In genomic region chr5:134554319-134555222, GRCh38 we compare ENCODE assay signal across 8 cellular contexts. TPM values are rescaled to one million over a fixed set of nuclear protein-coding genes. Genes with fewer than 3 reads are reported as not detected.
DNase-seq lines count a peak whose midpoint lies in the region; ATAC-seq and TF ChIP-seq lines count a peak whose summit lies in the region.

No MANE protein-coding gene starts in this region.

- H2BK120ac ChIP-seq in mesenchymal stem cell (ENCODE audit: low read depth, low read length) = no peak overlapping the region

- H2AFZ ChIP-seq in mesenchymal stem cell (ENCODE audit: low read depth, low read length) = no peak overlapping the region

- no peak overlapping the region for H3K4me2 ChIP-seq in mesenchymal stem cell (ENCODE audit: low read length, poor library complexity, severe bottlenecking)

- H3K4me3 ChIP-seq in choroid plexus epithelial cell (ENCODE audit: low read depth, low read length) = no peak overlapping the region
- H3K4me3 ChIP-seq in mesenchymal stem cell (ENCODE audit: insufficient read depth in 1 of 2, low read depth in 1 of 2, low read length in 2 of 2) = no peak overlapping the region

- no peak overlapping the region for H4K91ac ChIP-seq in mesenchymal stem cell (ENCODE audit: low read length)

- no peak overlapping the region for H2BK12ac ChIP-seq in mesenchymal stem cell (ENCODE audit: low read length in 2 of 2)

- no peak overlapping the region for H2BK15ac ChIP-seq in mesenchymal stem cell (ENCODE audit: low read depth, poor library complexity, severe bottlenecking)

- H3K4me1 ChIP-seq in mesenchymal stem cell (ENCODE audit: control insufficient read depth, insufficient read depth, low read depth, low read length) = peaks cover 48% of the 10 kb centered on the region

- H3K14ac ChIP-seq in mesenchymal stem cell (ENCODE audit: low read length in 2 of 2) = peak overlapping the region in 1 of 2 experiments; percentile 48

- no peak overlapping the region for H2BK5ac ChIP-seq in mesenchymal stem cell (ENCODE audit: low read depth, low read length, poor library complexity, severe bottlenecking)

- ATAC-seq in HG03045 (IDR thresholded peaks at IDR 0.05; ENCODE audit: unreplicated experiment) = peak; percentile 46

- peak; percentile 3 to 19 for DNase-seq in NCI-H187 (lab: John Stamatoyannopoulos, UW)
- DNase-seq in NCI-H187 treated with DMSO at 0.1 percent for 48 hours (lab: John Stamatoyannopoulos, UW) = no peak
- DNase-seq in T-helper 22 cell (ENCODE audit: low read depth) = peak; percentile 61
- DNase-seq in choroid plexus epithelial cell (ENCODE audit: low read depth) = peak; percentile 92
- DNase-seq in mesenchymal stem cell = peak; percentile 54
- peak; percentile 27 for DNase-seq in stromal cell of bone marrow (ENCODE audit: low read depth)
- DNase-seq in NCI-H2081 treated with DMSO at 0.1 percent for 48 hours (lab: John Stamatoyannopoulos, UW) = no peak

- no peak overlapping the region for H4K8ac ChIP-seq in mesenchymal stem cell (ENCODE audit: low read length)

- H3K36me3 ChIP-seq in mesenchymal stem cell (ENCODE audit: control insufficient read depth in 1 of 2, insufficient read depth in 2 of 2, low read depth in 1 of 2, low read length in 2 of 2) = peaks cover 49 to 60% of the 10 kb centered on the region in 2 experiments

- WGBS in mesenchymal stem cell = 78% methylated on average over 14 of the region's 15 CpGs

- peak; percentile 20 for TF ChIP-seq CTCF in choroid plexus epithelial cell (conservative IDR thresholded peaks at IDR 0.05; ENCODE audit: low read depth, low read length)

- no peaks in the 10 kb centered on the region for H3K27me3 ChIP-seq in mesenchymal stem cell (ENCODE audit: control insufficient read depth in 1 of 2, insufficient read depth in 1 of 2, low read length in 2 of 2)

- H3K27ac ChIP-seq in mesenchymal stem cell (ENCODE audit: low read length, poor library complexity, severe bottlenecking) = peak overlapping the region; percentile 52

- H3K4ac ChIP-seq in mesenchymal stem cell (ENCODE audit: low read depth in 1 of 2, low read length in 2 of 2) = no peak overlapping the region

- no peak overlapping the region for H3K18ac ChIP-seq in mesenchymal stem cell (ENCODE audit: low read depth in 1 of 2, low read length in 2 of 2)

- H3K9ac ChIP-seq in mesenchymal stem cell (ENCODE audit: low read length) = peak overlapping the region; percentile 48

- H3K9me3 ChIP-seq in mesenchymal stem cell (ENCODE audit: control insufficient read depth, low read length) = no peaks in the 10 kb centered on the region

- peak overlapping the region; percentile 71 for H2AK5ac ChIP-seq in mesenchymal stem cell (ENCODE audit: low read length, severe bottlenecking)

- no peak overlapping the region for H3K23ac ChIP-seq in mesenchymal stem cell (ENCODE audit: low read length in 2 of 2)

- peaks cover 25% of the 10 kb centered on the region for H3K79me1 ChIP-seq in mesenchymal stem cell (replicated peaks; ENCODE audit: low read length, poor library complexity, severe bottlenecking)

RNA-seq across cellular contexts. Expression of gene JADE2, which starts 29.1 kb away (rescaled TPM):
- 19.8 TPM for polyA plus RNA-seq in mesenchymal stem cell (2013, experiment 1 of 2)
- 17.8 TPM for polyA plus RNA-seq in mesenchymal stem cell (2013, experiment 2 of 2)

Comparison
In these comparisons a context has a peak if more than half of its experiments do, and no peak if none do; other contexts are left out.
1. DNase-seq: peak in NCI-H187 (2 of 2), T-helper 22 cell (single experiment), choroid plexus epithelial cell (single experiment), mesenchymal stem cell (single experiment) and stromal cell of bone marrow (single experiment); none in NCI-H187 treated with DMSO at 0.1 percent for 48 hours (single experiment) and NCI-H2081 treated with DMSO at 0.1 percent for 48 hours (single experiment).